34 cellular contexts compared by ENCODE assay signal in the genomic region with DNA sequence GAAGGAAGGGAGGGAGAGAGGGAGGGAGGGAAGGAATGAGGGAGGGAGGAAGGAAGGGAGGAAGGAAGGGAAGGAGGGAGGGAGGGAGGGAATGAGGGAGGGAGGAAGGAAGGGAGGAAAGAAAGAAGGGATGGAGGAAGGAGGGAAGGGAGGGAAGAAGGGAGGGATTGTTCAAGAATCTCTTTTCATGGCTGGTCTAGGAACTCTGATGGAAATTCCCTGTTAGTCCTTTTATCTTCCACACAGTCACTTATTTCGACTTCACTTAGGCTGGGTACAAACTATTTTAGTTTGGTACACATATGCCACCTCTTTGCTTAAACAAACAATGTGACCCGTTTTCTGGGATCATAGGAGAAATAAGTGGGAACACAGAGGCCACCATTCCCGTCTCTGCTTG.
"Had no signal": no experiment of that assay in that cellular context is flagged by ENCODE, and none has a peak within 500 bp of the region (broad histone marks: within the 10 kb centered on the region; RNA-seq: fewer than 3 reads in every experiment).

No MANE protein-coding gene starts in this region.

- H3K9me3 ChIP-seq: adrenal gland, ascending aorta, body of pancreas, breast epithelium had no signal

- H3K4me1 ChIP-seq: adrenal gland, ascending aorta, body of pancreas, breast epithelium had no signal

- DNase-seq: activated effector memory CD4-positive, alpha-beta T cell treated with anti-CD3 and anti-CD28 coated beads, Interleukin-2, amount 50 U/mL, for 16 hours; activated effector memory CD4-positive, alpha-beta T cell treated with Interleukin-2 at 50 U/mL for 16 hours; activated gamma-delta T cell; activated gamma-delta T cell treated with Interleukin-2 at 50 U/mL for 16 hours; activated naive CD4-positive, alpha-beta T cell; activated naive CD4-positive, alpha-beta T cell treated with anti-CD3 and anti-CD28 coated beads for 36 hours; activated naive CD4-positive, alpha-beta T cell treated with anti-CD3 and anti-CD28 coated beads, Interleukin-2, amount 10 ng/mL, durations not matched to agents 7 days and 5 days; activated naive CD4-positive, alpha-beta T cell treated with anti-CD3 and anti-CD28 coated beads, Interleukin-2, amount 50 U/mL, for 16 hours; activated naive CD4-positive, alpha-beta T cell treated with Interleukin-2 at 50 U/mL for 16 hours; activated naive CD8-positive, alpha-beta T cell treated with anti-CD3 and anti-CD28 coated beads for 36 hours; activated naive CD8-positive, alpha-beta T cell treated with anti-CD3 and anti-CD28 coated beads, Interleukin-2, amount 10 ng/mL, durations not matched to agents 7 days and 5 days; activated naive CD8-positive, alpha-beta T cell treated with anti-CD3 and anti-CD28 coated beads, Interleukin-2, amount 50 U/mL, for 24 hours; activated T-cell treated with anti-CD3 and anti-CD28 coated beads, Interleukin-2, amount 50 U/mL, for 1 hour; activated T-cell treated with anti-CD3 and anti-CD28 coated beads, Interleukin-2, amount 50 U/mL, for 24 hours; activated T-cell treated with anti-CD3 and anti-CD28 coated beads, Interleukin-2, amount 50 U/mL, for 4 hours; activated T-cell treated with anti-CD3 and anti-CD28 coated beads, Interleukin-2, amount 50 U/mL, for 48 hours; activated T-cell treated with anti-CD3 and anti-CD28 coated beads, Interleukin-2, amount 50 U/mL, for 72 hours; adrenal gland; amniotic stem cell; amygdala; anterior cingulate cortex; aorta; body of pancreas; brain microvascular endothelial cell; caudate nucleus; central memory CD4-positive, alpha-beta T cell; cerebellar nuclear complex had no signal

- FAIRE-seq: astrocyte, bronchial epithelial cell had no signal

- H3K27me3 ChIP-seq: adrenal gland, ascending aorta, body of pancreas, brain microvascular endothelial cell, breast epithelium, cardiac muscle cell had no signal

- H3K4me3 ChIP-seq: adrenal gland, ascending aorta, body of pancreas, breast epithelium, cardiac muscle cell had no signal

- H3K36me3 ChIP-seq: adrenal gland, ascending aorta, brain microvascular endothelial cell, breast epithelium, cardiac muscle cell had no signal

- ATAC-seq: activated naive CD4-positive, alpha-beta T cell treated with anti-CD3 and anti-CD28 coated beads, Interleukin-2, amount 50 U/mL, for 72 hours; activated naive CD8-positive, alpha-beta T cell treated with anti-CD3 and anti-CD28 coated beads, Interleukin-2, amount 50 U/mL, for 24 hours; activated T-cell treated with anti-CD3 and anti-CD28 coated beads, Interleukin-2, amount 50 U/mL, for 4 hours; activated T-cell treated with anti-CD3 and anti-CD28 coated beads, Interleukin-2, amount 50 U/mL, for 72 hours; activated T-helper 17 cell treated with anti-CD3 and anti-CD28 coated beads, Interleukin-2, amount 50 U/mL, for 72 hours; body of pancreas had no signal

- H3K27ac ChIP-seq: adrenal gland, ascending aorta, body of pancreas, brain microvascular endothelial cell, breast epithelium, cardiac muscle cell had no signal
